1 cellular context compared by ENCODE assay signal in genomic region chr15:92733090-92733933, GRCh38.
TF ChIP-seq lines count a peak whose summit lies in the region.

No MANE protein-coding gene starts in this region.

TF ChIP-seq in K562, 482 proteins besides CTCF, POLR2A, EP300 and RAD21 (continued from another document):
- TF ChIP-seq BRF2 (IDR thresholded peaks at IDR 0.05; ENCODE audit: borderline replicate concordance, insufficient read depth, insufficient read length): no peak
- no peak for TF ChIP-seq ATF3 (IDR thresholded peaks at IDR 0.05)
- TF ChIP-seq ATF3 (CRISPR knock-in tag; conservative IDR thresholded peaks at IDR 0.05): no peak
- 0 out of 2 replicates have a peak, but pooled peaks have one; percentile 2 for TF ChIP-seq CREM (IDR thresholded peaks at IDR 0.05; ENCODE audit: low read depth)
- no peak for TF ChIP-seq FUS (optimal IDR thresholded peaks at IDR 0.05; ENCODE audit: low read depth, low read length)
- no peak for TF ChIP-seq ZNF134 (CRISPR knock-in tag; conservative IDR thresholded peaks at IDR 0.05)
- no peak for TF ChIP-seq ZKSCAN3 (CRISPR knock-in tag; IDR thresholded peaks at IDR 0.05)
- no peak for TF ChIP-seq ZNF124 (CRISPR knock-in tag; IDR thresholded peaks at IDR 0.05)
- TF ChIP-seq NCOR1 (IDR thresholded peaks at IDR 0.05): no peak
- no peak for TF ChIP-seq RBM15 (IDR thresholded peaks at IDR 0.05; ENCODE audit: insufficient read depth, low read length)
- TF ChIP-seq ZNF445 (CRISPR knock-in tag; IDR thresholded peaks at IDR 0.05; ENCODE audit: low read depth): no peak
- TF ChIP-seq PYGO2 (tag; IDR thresholded peaks at IDR 0.05): no peak
- 0 out of 2 replicates have a peak, but pooled peaks have one; percentile 14 for TF ChIP-seq DPF2 (IDR thresholded peaks at IDR 0.05)
- no peak for TF ChIP-seq ETV6 (IDR thresholded peaks at IDR 0.05; ENCODE audit: borderline replicate concordance in 1 of 2, low read depth in 2 of 2, low read length in 1 of 2)
- TF ChIP-seq ETV6 (CRISPR knock-in tag; IDR thresholded peaks at IDR 0.05; ENCODE audit: borderline replicate concordance): no peak
- peak; percentile 64; the same call in 1 of the 2 replicates for TF ChIP-seq TAL1 (IDR thresholded peaks at IDR 0.05)
- TF ChIP-seq MYBL2 (IDR thresholded peaks at IDR 0.05; ENCODE audit: low read depth): no peak
- TF ChIP-seq MYBL2 (CRISPR knock-in tag; IDR thresholded peaks at IDR 0.05; ENCODE audit: borderline replicate concordance): no peak
- TF ChIP-seq GATAD2A (IDR thresholded peaks at IDR 0.05): no peak
- TF ChIP-seq SMARCA4 (IDR thresholded peaks at IDR 0.05): no peak
- TF ChIP-seq TEAD4 (IDR thresholded peaks at IDR 0.05; ENCODE audit: low read length): no peak
- no peak for TF ChIP-seq TEAD4 (CRISPR knock-in tag; IDR thresholded peaks at IDR 0.05; ENCODE audit: borderline replicate concordance)
- peak; percentile 32 for TF ChIP-seq MEIS2 (IDR thresholded peaks at IDR 0.05; ENCODE audit: partially characterized antibody)
- TF ChIP-seq CBFA2T2 (conservative IDR thresholded peaks at IDR 0.05): peak; percentile 45; the same call in 1 of the 2 replicates
- TF ChIP-seq ZNF224 (CRISPR knock-in tag; IDR thresholded peaks at IDR 0.05): no peak
- no peak for TF ChIP-seq E2F4 (CRISPR knock-in tag; IDR thresholded peaks at IDR 0.05; ENCODE audit: low read depth)
- no peak for TF ChIP-seq FOXP1 (CRISPR knock-in tag; IDR thresholded peaks at IDR 0.05)
- no peak for TF ChIP-seq ZNF584 (CRISPR knock-in tag; IDR thresholded peaks at IDR 0.05; ENCODE audit: low read depth)
- TF ChIP-seq YBX1 (IDR thresholded peaks at IDR 0.05): no peak
- TF ChIP-seq SPI1 (IDR thresholded peaks at IDR 0.05; ENCODE audit: borderline replicate concordance, low read depth, low read length): peak; percentile 95
- peak; percentile 60 for TF ChIP-seq PRDM10 (IDR thresholded peaks at IDR 0.05; ENCODE audit: partially characterized antibody)
- peak; percentile 45; the same call in 1 of the 2 replicates for TF ChIP-seq ZNF512 (tag; IDR thresholded peaks at IDR 0.05)
- TF ChIP-seq HMG20B (CRISPR knock-in tag; IDR thresholded peaks at IDR 0.05): no peak
- TF ChIP-seq ZC3H4 (CRISPR knock-in tag; IDR thresholded peaks at IDR 0.05; ENCODE audit: borderline replicate concordance): no peak
- no peak for TF ChIP-seq KAT7 (CRISPR knock-in tag; IDR thresholded peaks at IDR 0.05; ENCODE audit: borderline replicate concordance)
- TF ChIP-seq ARID1B (IDR thresholded peaks at IDR 0.05): peak; percentile 44; the same call in 1 of the 2 replicates
- TF ChIP-seq CEBPG (CRISPR knock-in tag; IDR thresholded peaks at IDR 0.05): no peak
- 0 out of 4 replicates have a peak, but pooled peaks of 1 of the 2 experiments have one; percentile 25 for TF ChIP-seq CEBPG (tag; conservative IDR thresholded peaks at IDR 0.05 in 1 of 2, IDR thresholded peaks at IDR 0.05 in 1 of 2)
- peak in 1 of 2 experiments; percentile 65; a peak in 1 of 4 replicates for TF ChIP-seq RCOR1 (IDR thresholded peaks at IDR 0.05; ENCODE audit: borderline replicate concordance in 1 of 2, low read depth in 2 of 2, low read length in 2 of 2)
- no peak for TF ChIP-seq NFRKB (IDR thresholded peaks at IDR 0.05; ENCODE audit: low read depth)
- TF ChIP-seq ELK1 (CRISPR knock-in tag; IDR thresholded peaks at IDR 0.05): no peak
- TF ChIP-seq ZNF212 (CRISPR knock-in tag; IDR thresholded peaks at IDR 0.05): no peak
- no peak for TF ChIP-seq PCBP1 (IDR thresholded peaks at IDR 0.05; ENCODE audit: low read depth, low read length, poor library complexity, severe bottlenecking)
- peak; percentile 88 to 90 for TF ChIP-seq KDM1A (IDR thresholded peaks at IDR 0.05)
- TF ChIP-seq CBFA2T3 (IDR thresholded peaks at IDR 0.05): peak; percentile 71; the same call in 1 of the 2 replicates
- no peak for TF ChIP-seq ZBTB11 (CRISPR knock-in tag; IDR thresholded peaks at IDR 0.05)
- TF ChIP-seq ZNF3 (CRISPR knock-in tag; IDR thresholded peaks at IDR 0.05): no peak
- TF ChIP-seq TSHZ1 (CRISPR knock-in tag; IDR thresholded peaks at IDR 0.05): no peak
- peak; percentile 42 for TF ChIP-seq TCF3 (CRISPR knock-in tag; IDR thresholded peaks at IDR 0.05)
